Comparison of ENCODE assay signal across 9 cellular contexts in the genomic region with DNA sequence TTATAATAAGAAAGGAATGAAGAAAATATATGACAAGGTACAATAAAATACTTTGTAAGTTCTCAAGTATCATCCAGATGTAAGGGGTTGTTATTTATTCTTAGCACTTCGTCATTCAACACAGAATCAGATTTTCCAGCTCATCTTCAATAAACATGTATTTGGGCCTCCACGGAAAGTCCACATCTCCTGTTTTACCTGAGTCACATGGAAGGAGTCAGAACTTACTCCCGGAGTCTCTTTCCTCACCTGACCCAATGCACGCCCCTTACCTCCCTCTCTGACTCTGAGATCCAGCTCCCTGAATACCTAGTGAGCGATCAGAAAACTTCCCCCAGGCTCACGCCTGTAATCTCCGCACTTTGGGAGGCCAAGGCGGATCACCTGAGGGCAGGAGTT. TPM values are rescaled to one million over a fixed set of nuclear protein-coding genes. Genes with fewer than 3 reads are reported as not detected.
DNase-seq lines count a peak whose midpoint lies in the region; ATAC-seq and TF ChIP-seq lines count a peak whose summit lies in the region.
"Had no signal": no experiment of that assay in that cellular context is flagged by ENCODE, and none has a peak within 500 bp of the region (broad histone marks: within the 10 kb centered on the region; RNA-seq: fewer than 3 reads in every experiment).

No MANE protein-coding gene starts in this region.

- peak overlapping the region; percentile 27 to 64; a peak in 3 of 4 replicates for H3K4me3 ChIP-seq in DND-41 (ENCODE audit: low read depth in 1 of 2, low read length in 2 of 2)
- H3K4me3 ChIP-seq in RWPE2 (ENCODE audit: severe bottlenecking) = peak overlapping the region; percentile 52
- peak overlapping the region; percentile 67 to 72 (median 70) for H3K4me3 ChIP-seq in esophagus muscularis mucosa
- peak overlapping the region in 1 of 2 donors; percentile 69 for H3K4me3 ChIP-seq in prostate gland

- H3K36me3 ChIP-seq in DND-41 (ENCODE audit: insufficient read depth, low read length) (no peaks in the 10 kb centered on the region), RWPE2 (ENCODE audit: low read depth) (no peaks in the 10 kb centered on the region), esophagus muscularis mucosa (peaks cover 0 to 3% (median 0%) of the 10 kb centered on the region in 4 donors), prostate gland (no peaks in the 10 kb centered on the region)

- 86% methylated on average over 8 of the region's 8 CpGs for WGBS in esophagus muscularis mucosa
- WGBS in prostate gland = 74% methylated on average over 8 of the region's 8 CpGs

- intact Hi-C loops in esophagus muscularis mucosa (cut with DNase I) = loop anchor here (5.0 kb wide), 1 partner anchor 79 kb away; no protein-coding TSS in a partner anchor
- intact Hi-C loops in prostate gland (cut with DNase I) = no loop called here

- H3K27ac ChIP-seq in DND-41 (ENCODE audit: low read length) = peak overlapping the region; percentile 95
- H3K27ac ChIP-seq in RWPE2 (ENCODE audit: poor library complexity, severe bottlenecking) = peak overlapping the region; percentile 90
- peak overlapping the region; percentile 94 to 97 (median 96) for H3K27ac ChIP-seq in esophagus muscularis mucosa (replicated peaks in 1 of 4)
- peak overlapping the region; percentile 99 for H3K27ac ChIP-seq in prostate gland

- H3K9ac ChIP-seq in DND-41 (ENCODE audit: low read depth, low read length) = peak overlapping the region; percentile 69

- DNase-seq in DND-41 = no peak
- no peak for DNase-seq in RWPE2 (ENCODE audit: low spot score)
- DNase-seq in esophagus muscularis mucosa (ENCODE audit: extremely low spot score) = no peak
- DNase-seq in prostate gland (ENCODE audit: low spot score) = no peak
- DNase-seq in NCI-H748 (lab: John Stamatoyannopoulos, UW; ENCODE audit: unreplicated experiment) = no peak
- DNase-seq in SIG-M5 treated with dmso at 0.1 percent for 504 hours (lab: John Stamatoyannopoulos, UW; ENCODE audit: unreplicated experiment) = no peak
- DNase-seq: NCI-H69 had no signal

- no peaks in the 10 kb centered on the region for H3K27me3 ChIP-seq in DND-41 (ENCODE audit: insufficient read depth, low read length, poor library complexity)
- H3K27me3 ChIP-seq in RWPE2 (ENCODE audit: insufficient read depth, poor library complexity, severe bottlenecking) = no peaks in the 10 kb centered on the region
- H3K27me3 ChIP-seq in esophagus muscularis mucosa = no peaks in the 10 kb centered on the region
- H3K27me3 ChIP-seq in prostate gland (replicated peaks; ENCODE audit: insufficient read depth) = no peaks in the 10 kb centered on the region

- H3K9me3 ChIP-seq in DND-41 (ENCODE audit: insufficient read depth, low read length, severe bottlenecking) (no peaks in the 10 kb centered on the region), RWPE2 (ENCODE audit: severe bottlenecking) (no peaks in the 10 kb centered on the region), esophagus muscularis mucosa (no peaks in the 10 kb centered on the region), prostate gland (no peaks in the 10 kb centered on the region)

- TF ChIP-seq EP300 in esophagus muscularis mucosa (IDR thresholded peaks at IDR 0.05) = no peak

- no peaks in the 10 kb centered on the region for H4K20me1 ChIP-seq in DND-41 (ENCODE audit: insufficient read depth, low read length)

- TF ChIP-seq POLR2A in esophagus muscularis mucosa (IDR thresholded peaks at IDR 0.05; ENCODE audit: low read depth) = no peak
- no peak for TF ChIP-seq POLR2A in prostate gland (IDR thresholded peaks at IDR 0.05)

- H3K4me1 ChIP-seq in DND-41 (ENCODE audit: insufficient read depth, low read length) (peaks cover 55% of the 10 kb centered on the region), RWPE2 (ENCODE audit: insufficient read depth, poor library complexity, severe bottlenecking) (peaks cover 14% of the 10 kb centered on the region), esophagus muscularis mucosa (peaks cover 44 to 72% (median 59%) of the 10 kb centered on the region in 4 donors), prostate gland (replicated peaks) (peaks cover 20% of the 10 kb centered on the region)

- peaks cover 12% of the 10 kb centered on the region for H3K79me2 ChIP-seq in DND-41 (ENCODE audit: insufficient read depth, low read length)

- no peak for ATAC-seq in DND-41 (ENCODE audit: insufficient read depth, low read depth)
- no peak for ATAC-seq in RWPE2 (ENCODE audit: low read depth)
- ATAC-seq in GM18861 (IDR thresholded peaks at IDR 0.05; ENCODE audit: unreplicated experiment) = no peak
- ATAC-seq in HG03571 (IDR thresholded peaks at IDR 0.05; ENCODE audit: unreplicated experiment) = no peak

- peak overlapping the region; percentile 86; the same call in 1 of the 2 replicates for H2AFZ ChIP-seq in DND-41 (ENCODE audit: low read depth, low read length)

- peak overlapping the region; percentile 87 for H3K4me2 ChIP-seq in DND-41 (ENCODE audit: insufficient read depth, low read length)

- TF ChIP-seq CTCF in DND-41 (IDR thresholded peaks at IDR 0.05; ENCODE audit: borderline replicate concordance, extremely low read depth, low read length, poor library complexity, severe bottlenecking) (no peak), RWPE2 (IDR thresholded peaks at IDR 0.05; ENCODE audit: poor library complexity, severe bottlenecking) (no peak), esophagus muscularis mucosa (IDR thresholded peaks at IDR 0.05) (no peak), prostate gland (IDR thresholded peaks at IDR 0.05) (no peak)

RNA-seq across cellular contexts. Expression of gene PMVK, which starts 1.5 kb away (rescaled TPM):
- total RNA-seq in esophagus muscularis mucosa (10 to 100 TPM; 15.9 to 26.2 (median 20.0) TPM), prostate gland (10 to 100 TPM; 23.2 to 26.2 TPM)

RNA-seq across cellular contexts. Expression of gene PBXIP1, which starts 17.9 kb away (rescaled TPM):
- total RNA-seq in esophagus muscularis mucosa (100 to 1,000 TPM; 192 to 309 (median 238) TPM), prostate gland (100 to 1,000 TPM; 113 to 140 TPM)

RNA-seq across cellular contexts. Expression of gene PYGO2, which starts 23.6 kb away (rescaled TPM):
- 10 to 100 TPM; 20.2 to 35.3 (median 27.7) TPM for total RNA-seq in esophagus muscularis mucosa
- 10 to 100 TPM; 44.1 to 44.6 TPM for total RNA-seq in prostate gland

RNA-seq across cellular contexts. Expression of gene SHC1, which starts 32.6 kb away (rescaled TPM):
- total RNA-seq in esophagus muscularis mucosa (100 to 1,000 TPM in 1 of 4 donors, 10 to 100 TPM in 3; 60.6 to 101 (median 93.4) TPM), prostate gland (10 to 100 TPM; 85.0 to 97.2 TPM)

RNA-seq across cellular contexts. Expression of gene CKS1B, which starts 36.5 kb away (rescaled TPM):
- total RNA-seq in esophagus muscularis mucosa = 10 to 100 TPM; 11.6 to 21.5 (median 18.8) TPM
- 10 to 100 TPM; 33.5 to 47.5 TPM for total RNA-seq in prostate gland
